Comparison of ENCODE assay signal across 26 cellular contexts in genomic region chr14:104519721-104520120, GRCh38. TPM values are rescaled to one million over a fixed set of nuclear protein-coding genes. Genes with fewer than 3 reads are reported as not detected.
"Had no signal": no experiment of that assay in that cellular context is flagged by ENCODE, and none has a peak within 500 bp of the region (broad histone marks: within the 10 kb centered on the region; RNA-seq: fewer than 3 reads in every experiment).

No MANE protein-coding gene starts in this region.

- H3K9me3 ChIP-seq: SJCRH30, SK-N-SH had no signal

- H3K27ac ChIP-seq: brain microvascular endothelial cell, Peyer's patch, RWPE1, SJCRH30, VCaP had no signal

- H3K36me3 ChIP-seq: brain microvascular endothelial cell, Peyer's patch, SJCRH30 had no signal

- H3K4me1 ChIP-seq: Peyer's patch, SJCRH30 had no signal

- ATAC-seq: activated CD4-positive, alpha-beta T cell treated with anti-CD3 and anti-CD28 coated beads for 36 hours; activated CD8-positive, alpha-beta T cell treated with anti-CD3 and anti-CD28 coated beads, Interleukin-2, amount 10 ng/mL, durations not matched to agents 7 days and 5 days; activated T-cell treated with anti-CD3 and anti-CD28 coated beads, Interleukin-2, amount 50 U/mL, for 72 hours; K562 had no signal

- H3K27me3 ChIP-seq: brain microvascular endothelial cell, Peyer's patch, SJCRH30 had no signal

- DNase-seq: activated CD4-positive, alpha-beta T cell treated with anti-CD3 and anti-CD28 coated beads for 36 hours; activated CD4-positive, alpha-beta T cell treated with anti-CD3 and anti-CD28 coated beads, Interleukin-2, amount 50 U/mL, for 1 hour; activated CD8-positive, alpha-beta T cell treated with anti-CD3 and anti-CD28 coated beads, Interleukin-2, amount 10 ng/mL, durations not matched to agents 7 days and 5 days; activated gamma-delta T cell treated with Interleukin-2 at 50 U/mL for 16 hours; activated naive CD4-positive, alpha-beta T cell treated with anti-CD3 and anti-CD28 coated beads, Interleukin-2, amount 10 ng/mL, durations not matched to agents 7 days and 5 days; activated naive CD8-positive, alpha-beta T cell treated with anti-CD3 and anti-CD28 coated beads for 36 hours; activated T-cell treated with anti-CD3 and anti-CD28 coated beads, Interleukin-2, amount 50 U/mL, for 72 hours; brain microvascular endothelial cell; NCI-H1048; NCI-H146; NCI-H187 treated with DMSO at 0.1 percent for 48 hours; NCI-H2081 treated with DMSO at 0.1 percent for 48 hours; NCI-H446; NCI-H524; Peyer's patch; Right ventricle myocardium superior; SJCRH30; SK-N-SH; T-helper 1 cell had no signal

- H3K4me3 ChIP-seq: K562, Peyer's patch, SJCRH30 had no signal

RNA-seq across cellular contexts. Expression of gene C14orf180, which starts 59.8 kb away (rescaled TPM):
- total RNA-seq: activated CD4-positive, alpha-beta T cell treated with anti-CD3 and anti-CD28 coated beads for 36 hours; activated CD8-positive, alpha-beta T cell treated with anti-CD3 and anti-CD28 coated beads, Interleukin-2, amount 10 ng/mL, durations not matched to agents 7 days and 5 days; activated naive CD8-positive, alpha-beta T cell treated with anti-CD3 and anti-CD28 coated beads for 36 hours; activated T-cell treated with anti-CD3 and anti-CD28 coated beads, Interleukin-2, amount 50 U/mL, for 72 hours; activated T-helper 2 cell treated with anti-CD3 and anti-CD28 coated beads, Interferon-gamma antibody, Interleukin-2, Interleukin-4, amounts not matched to agents 10 μg/mL and 5 μg/mL and 100 μg/mL, durations not matched to agents 14 hours and 24 hours and 36 hours; K562; LHCN-M2; M059J; SJCRH30; T-helper 2 cell treated with Interferon-gamma antibody and Interleukin-4, amounts not matched to agents 100 ng/mL and 5 ng/mL, for 36 hours had no signal
- polyA plus RNA-seq: K562, SK-N-SH had no signal
